ENCODE assay signal across 13 cellular contexts in the genomic region with DNA sequence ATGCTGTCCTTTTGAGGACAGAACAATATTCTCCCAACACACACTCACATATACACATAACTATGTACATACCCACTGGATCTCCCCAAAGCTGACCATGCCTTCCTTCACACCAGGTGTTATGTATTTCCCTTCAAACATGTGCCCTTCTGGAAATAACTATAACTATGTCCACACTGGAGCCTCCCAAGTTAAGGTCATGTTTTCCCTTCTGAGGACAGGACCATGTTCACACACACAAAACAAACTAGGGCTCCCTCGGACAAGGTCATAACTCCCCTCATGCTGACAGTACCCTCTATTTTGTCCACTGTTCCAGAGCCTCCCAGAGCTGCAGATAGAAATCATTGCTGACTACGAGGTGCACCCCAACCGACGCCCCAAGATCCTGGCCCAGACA. TPM values are rescaled to one million over a fixed set of nuclear protein-coding genes. Genes with fewer than 3 reads are reported as not detected.
DNase-seq lines count a peak whose midpoint lies in the region; ATAC-seq and TF ChIP-seq lines count a peak whose summit lies in the region.
"Had no signal": no experiment of that assay in that cellular context is flagged by ENCODE, and none has a peak within 500 bp of the region (broad histone marks: within the 10 kb centered on the region; RNA-seq: fewer than 3 reads in every experiment).

No MANE protein-coding gene starts in this region.

- DNase-seq in activated T-cell treated with anti-CD3 and anti-CD28 coated beads, Interleukin-2, amount 50 U/mL, for 72 hours = no peak
- no peak for DNase-seq in activated T-cell treated with anti-CD3 and anti-CD28 coated beads for 4 hours
- DNase-seq in HFFc6 = no peak
- no peak for DNase-seq in effector memory CD8-positive, alpha-beta T cell
- DNase-seq in stomach = no peak
- DNase-seq in NCI-H345 (lab: John Stamatoyannopoulos, UW) = no peak
- no peak for DNase-seq in gastrocnemius medialis
- DNase-seq: MG63, NCI-H187 treated with DMSO at 0.1 percent for 48 hours, NCI-H510A treated with DMSO at 0.1 percent for 48 hours, pancreas had no signal

- H3K36me3 ChIP-seq in stomach (peaks cover 29 to 65% (median 51%) of the 10 kb centered on the region in 4 donors), gastrocnemius medialis (peaks cover 0 to 44% of the 10 kb centered on the region in 2 donors)

- no peak for TF ChIP-seq EP300 in stomach (IDR thresholded peaks at IDR 0.05)

- H3K9me3 ChIP-seq in stomach (no peaks in the 10 kb centered on the region), gastrocnemius medialis (no peaks in the 10 kb centered on the region)
- H3K9me3 ChIP-seq: MG63, pancreas had no signal

- H3K27me3 Mint-ChIP-seq in activated T-cell treated with anti-CD3 and anti-CD28 coated beads, Interleukin-2, amount 50 U/mL, for 72 hours (ENCODE audit: low read depth) = no peaks in the 10 kb centered on the region
- peaks cover 2% of the 10 kb centered on the region; the same call in 1 of the 2 replicates for H3K27me3 Mint-ChIP-seq in HFFc6 (ENCODE audit: insufficient read depth)
- H3K27me3 Mint-ChIP-seq in effector memory CD8-positive, alpha-beta T cell = no peaks in the 10 kb centered on the region

- in situ Hi-C loops in gastrocnemius medialis (cut with MboI; ENCODE audit: low sequenced_read_pairs in 4 of 4) = loop anchor here in 3 of 4 donors (5.0 to 25.0 kb wide), 3 partner anchors 57 to 721 kb away; partner anchors contain the start of genes BEST4 (in 1 of the 3) and RPS8 (in 1 of the 3)

- H3K27me3 ChIP-seq in stomach (no peaks in the 10 kb centered on the region), gastrocnemius medialis (no peaks in the 10 kb centered on the region)
- H3K27me3 ChIP-seq: hepatocyte, MG63, pancreas had no signal

- H3K4me1 ChIP-seq in stomach (peaks cover 0 to 19% (median 8%) of the 10 kb centered on the region in 4 donors), gastrocnemius medialis (peaks cover 0 to 3% of the 10 kb centered on the region in 2 donors)
- H3K4me1 ChIP-seq: pancreas had no signal

- peaks cover 9 to 13% of the 10 kb centered on the region in 2 donors for H3K36me3 Mint-ChIP-seq in activated T-cell treated with anti-CD3 and anti-CD28 coated beads, Interleukin-2, amount 50 U/mL, for 72 hours (ENCODE audit: insufficient read depth in 2 of 2)
- H3K36me3 Mint-ChIP-seq in HFFc6 (ENCODE audit: low read depth) = peaks cover 25% of the 10 kb centered on the region
- H3K36me3 Mint-ChIP-seq in effector memory CD8-positive, alpha-beta T cell (ENCODE audit: insufficient read depth) = peaks cover 40% of the 10 kb centered on the region

- H3K27ac ChIP-seq in stomach (peak overlapping the region in 3 of 5 donors; percentile 32 to 42 (median 37)), gastrocnemius medialis (peak overlapping the region in 1 of 4 donors; percentile 59)
- H3K27ac ChIP-seq: hepatocyte, pancreas had no signal

- H3K27ac Mint-ChIP-seq in activated T-cell treated with anti-CD3 and anti-CD28 coated beads, Interleukin-2, amount 50 U/mL, for 72 hours = peak overlapping the region; percentile 20
- peak overlapping the region; percentile 44 for H3K27ac Mint-ChIP-seq in HFFc6
- peak overlapping the region; percentile 27 to 44 for H3K27ac Mint-ChIP-seq in effector memory CD8-positive, alpha-beta T cell

- no peak for TF ChIP-seq CTCF in HFFc6 (IDR thresholded peaks at IDR 0.05)
- no peak for TF ChIP-seq CTCF in stomach (IDR thresholded peaks at IDR 0.05)
- no peak for TF ChIP-seq CTCF in gastrocnemius medialis (IDR thresholded peaks at IDR 0.05 in 4 of 5, conservative IDR thresholded peaks at IDR 0.05 in 1 of 5)

- H3K4me3 ChIP-seq in stomach (no peak overlapping the region), gastrocnemius medialis (no peak overlapping the region)
- H3K4me3 ChIP-seq: hepatocyte, MG63, pancreas had no signal

- intact Hi-C loops in stomach (cut with DNase I; ENCODE audit: low total_unique reads) (loop anchor here (5.0 kb wide), 1 partner anchor 64 kb away; no protein-coding TSS in a partner anchor), gastrocnemius medialis (cut with DNase I; ENCODE audit: low total_unique reads) (loop anchor here (10.0 kb wide), 1 partner anchor 377 kb away; no protein-coding TSS in a partner anchor)

- ATAC-seq in activated T-cell treated with anti-CD3 and anti-CD28 coated beads, Interleukin-2, amount 50 U/mL, for 72 hours (replicated peaks in 1 of 2) = no peak
- ATAC-seq in effector memory CD8-positive, alpha-beta T cell (replicated peaks) = no peak
- ATAC-seq in GM18520 (IDR thresholded peaks at IDR 0.05; ENCODE audit: unreplicated experiment) = no peak
- ATAC-seq in gastrocnemius medialis = no peak

- H3K4me3 Mint-ChIP-seq in activated T-cell treated with anti-CD3 and anti-CD28 coated beads, Interleukin-2, amount 50 U/mL, for 72 hours = no peak overlapping the region
- no peak overlapping the region for H3K4me3 Mint-ChIP-seq in HFFc6
- H3K4me3 Mint-ChIP-seq in effector memory CD8-positive, alpha-beta T cell = no peak overlapping the region

- peaks cover 4% of the 10 kb centered on the region for H3K4me1 Mint-ChIP-seq in activated T-cell treated with anti-CD3 and anti-CD28 coated beads, Interleukin-2, amount 50 U/mL, for 72 hours (ENCODE audit: low read depth)
- peaks cover 5% of the 10 kb centered on the region for H3K4me1 Mint-ChIP-seq in HFFc6 (ENCODE audit: low read depth)
- peaks cover 0 to 2% of the 10 kb centered on the region in 2 donors for H3K4me1 Mint-ChIP-seq in effector memory CD8-positive, alpha-beta T cell (ENCODE audit: low read depth in 2 of 2)

- no peaks in the 10 kb centered on the region for H3K9me3 Mint-ChIP-seq in activated T-cell treated with anti-CD3 and anti-CD28 coated beads, Interleukin-2, amount 50 U/mL, for 72 hours
- no peaks in the 10 kb centered on the region for H3K9me3 Mint-ChIP-seq in HFFc6
- H3K9me3 Mint-ChIP-seq in effector memory CD8-positive, alpha-beta T cell = no peaks in the 10 kb centered on the region

- TF ChIP-seq POLR2A in stomach (IDR thresholded peaks at IDR 0.05) (no peak), gastrocnemius medialis (IDR thresholded peaks at IDR 0.05) (no peak)

- 66 to 81% (median 72%) methylated on average over 4 of the region's 4 CpGs for WGBS in stomach, 5 donors

RNA-seq across cellular contexts. Expression of gene MMACHC, which starts 7.8 kb away (rescaled TPM):
- total RNA-seq in activated T-cell treated with anti-CD3 and anti-CD28 coated beads, Interleukin-2, amount 50 U/mL, for 72 hours = 1 to 10 TPM; 3.4 to 4.7 TPM
- total RNA-seq in HFFc6 (2021; fragmentation: NEBNext Ultra II Directional; extraction: Animal tissue kit (Norgen Biotek cat#: 25700)) = 10 to 100 TPM; 11.1 to 12.9 (median 12.4) TPM
- total RNA-seq in stomach (10 to 100 TPM in 1 of 5 donors, 1 to 10 TPM in 2, under 1 TPM in 2; 0.58 to 20.6 (median 1.6) TPM), gastrocnemius medialis (1 to 10 TPM; 1.8 to 5.6 (median 3.5) TPM)
- polyA plus RNA-seq in stomach = 1 to 10 TPM; 1.7 to 2.3 (median 1.7) TPM

RNA-seq across cellular contexts. Expression of gene CCDC163, which starts 8.0 kb away (rescaled TPM):
- total RNA-seq in activated T-cell treated with anti-CD3 and anti-CD28 coated beads, Interleukin-2, amount 50 U/mL, for 72 hours = 10 to 100 TPM; 15.2 to 15.5 TPM
- total RNA-seq in HFFc6 (2021; fragmentation: NEBNext Ultra II Directional; extraction: Animal tissue kit (Norgen Biotek cat#: 25700)) = 1 to 10 TPM; 1.3 to 2.4 (median 1.7) TPM
- 1 to 10 TPM in 1 of 5 donors, under 1 TPM in 1, not detected in 3; 0.18 to 2.7 TPM for total RNA-seq in stomach
- 1 to 10 TPM; 1.2 to 2.6 (median 1.8) TPM for polyA plus RNA-seq in stomach
- under 1 TPM in 3 of 4 donors, not detected in 1; 0.22 to 0.62 (median 0.25) TPM for total RNA-seq in gastrocnemius medialis

RNA-seq across cellular contexts. Expression of gene PRDX1, which starts 13.8 kb away (rescaled TPM):
- 100 to 1,000 TPM; 128 to 146 TPM for total RNA-seq in activated T-cell treated with anti-CD3 and anti-CD28 coated beads, Interleukin-2, amount 50 U/mL, for 72 hours
- total RNA-seq in HFFc6 (2021; fragmentation: NEBNext Ultra II Directional; extraction: Animal tissue kit (Norgen Biotek cat#: 25700)) = 1,000 to 10,000 TPM in 3 of 6 experiments, 100 to 1,000 TPM in 3; 798 to 1,123 (median 999) TPM
- 100 to 1,000 TPM in 4 of 5 donors, 10 to 100 TPM in 1; 77.6 to 447 (median 187) TPM for total RNA-seq in stomach
- 100 to 1,000 TPM; 570 to 892 (median 660) TPM for polyA plus RNA-seq in stomach
- total RNA-seq in gastrocnemius medialis = 100 to 1,000 TPM; 406 to 554 (median 482) TPM

RNA-seq across cellular contexts. Expression of gene TESK2, which starts 16.9 kb away (rescaled TPM):
- 1 to 10 TPM; 5.9 to 8.8 TPM for total RNA-seq in activated T-cell treated with anti-CD3 and anti-CD28 coated beads, Interleukin-2, amount 50 U/mL, for 72 hours
- 1 to 10 TPM in 2 of 6 experiments, under 1 TPM in 4; 0.54 to 1.4 (median 0.82) TPM for total RNA-seq in HFFc6 (2021; fragmentation: NEBNext Ultra II Directional; extraction: Animal tissue kit (Norgen Biotek cat#: 25700))
- total RNA-seq in stomach (10 to 100 TPM in 1 of 5 donors, 1 to 10 TPM in 3, not detected in 1; 2.8 to 11.2 (median 7.4) TPM), gastrocnemius medialis (1 to 10 TPM; 3.4 to 5.8 (median 4.5) TPM)
- polyA plus RNA-seq in stomach = 1 to 10 TPM; 3.5 to 4.0 (median 3.8) TPM

RNA-seq across cellular contexts. Expression of gene AKR1A1, which starts 42.7 kb away (rescaled TPM):
- total RNA-seq in activated T-cell treated with anti-CD3 and anti-CD28 coated beads, Interleukin-2, amount 50 U/mL, for 72 hours = 100 to 1,000 TPM; 155 to 178 TPM
- total RNA-seq in HFFc6 (2021; fragmentation: NEBNext Ultra II Directional; extraction: Animal tissue kit (Norgen Biotek cat#: 25700)) = 100 to 1,000 TPM; 105 to 125 (median 119) TPM
- total RNA-seq in stomach (100 to 1,000 TPM in 4 of 5 donors, 10 to 100 TPM in 1; 10.5 to 203 (median 141) TPM), gastrocnemius medialis (10 to 100 TPM; 15.6 to 40.1 (median 37.1) TPM)
- 100 to 1,000 TPM; 192 to 246 (median 212) TPM for polyA plus RNA-seq in stomach

Comparison
In these comparisons a context has a peak if more than half of its experiments do, and no peak if none do; other contexts are left out.
1. RNA of gene CCDC163, which starts 8.0 kb away (total RNA-seq): 15.2 to 15.5 TPM in activated T-cell treated with anti-CD3 and anti-CD28 coated beads, Interleukin-2, amount 50 U/mL, for 72 hours; 1.3 to 2.4 TPM in HFFc6, 0.22 to 0.62 TPM in gastrocnemius medialis and 0.18 to 2.7 TPM in stomach; every median in the first group is over 4 times any median in the second.
2. Peak in every context shown above with its lines, with median percentiles within 50 percentile points of each other: H3K27ac Mint-ChIP-seq.